Comparison of ENCODE assay signal across 8 cellular contexts in genomic region chr13:27449936-27450828, GRCh38. TPM values are rescaled to one million over a fixed set of nuclear protein-coding genes. Genes with fewer than 3 reads are reported as not detected.
DNase-seq lines count a peak whose midpoint lies in the region; ATAC-seq, FAIRE-seq and TF ChIP-seq lines count a peak whose summit lies in the region.

TSS of gene MTIF3 (minus strand) at chr13:27450564. CDS start at chr13:27440448, 10,116 bp downstream.

- H3K4me3 ChIP-seq in kidney (ENCODE audit: low read length in 2 of 2) = peak within 1 kb of the TSS; percentile 99

- H3K9me3 ChIP-seq in kidney (ENCODE audit: control insufficient read depth in 1 of 2, low read length in 2 of 2) = no peaks in the 10 kb centered on the region

- ATAC-seq in GM19043 (IDR thresholded peaks at IDR 0.05; ENCODE audit: low read depth, unreplicated experiment) (peak; percentile 73), HG03378 (IDR thresholded peaks at IDR 0.05; ENCODE audit: unreplicated experiment) (peak; percentile 87)

- H3K27ac ChIP-seq in kidney (ENCODE audit: low read depth in 2 of 2, low read length in 2 of 2) = peak within 1 kb of the TSS; percentile 99

- H3K4me1 ChIP-seq in kidney (ENCODE audit: control insufficient read depth in 1 of 2, insufficient read depth in 1 of 2, low read depth in 1 of 2, low read length in 2 of 2) = peaks cover 7 to 8% of the 10 kb centered on the region in 2 donors

- no peak for FAIRE-seq in kidney (lab: Jason Lieb, UNC)

- DNase-seq in AG20443 (ENCODE audit: low spot score) (peak; percentile 91), NCI-H460 (ENCODE audit: extremely low read depth, low read depth) (peak; percentile 83), cerebellum (ENCODE audit: low spot score) (peak; percentile 94), kidney (peak; percentile 98)
- peak; percentile 95 for DNase-seq in activated CD4-positive, alpha-beta T cell treated with anti-CD3 and anti-CD28 coated beads for 1 hour
- DNase-seq in stimulated activated CD4-positive, alpha-beta T cell treated with anti-CD3 and anti-CD28 coated beads, Interleukin-15, amount 100 ng/mL, for 24 hours = peak; percentile 97

- no peak for TF ChIP-seq CTCF in kidney (IDR thresholded peaks at IDR 0.05; ENCODE audit: borderline replicate concordance, extremely low read depth, insufficient read depth)

- no peaks in the 10 kb centered on the region for H3K36me3 ChIP-seq in kidney (ENCODE audit: control insufficient read depth in 1 of 2, insufficient read depth in 2 of 2, low read length in 2 of 2)

- intact Hi-C loops in kidney (cut with DNase I) = no loop called here

- peak within 1 kb of the TSS; percentile 99 to 100 for H3K9ac ChIP-seq in kidney (ENCODE audit: low read length in 2 of 2)

RNA-seq across cellular contexts. Expression of gene MTIF3, which starts in this region (rescaled TPM):
- total RNA-seq in NCI-H460 (2014; rRNA removed; shearing (Covaris generic)) = 67.2 and 87.9 TPM in 2 replicates
- 14.6 and 21.4 TPM in 2 replicates for polyA plus RNA-seq in NCI-H460 (2014; cell fraction: nucleus; rRNA removed)
- total RNA-seq in cerebellum (29.9 TPM), kidney (48.5 TPM)
- polyA plus RNA-seq in kidney (ENCODE audit: insufficient read depth, low read depth, low replicate concordance) = 130 TPM

Comparison
In these comparisons a context has a peak if more than half of its experiments do, and no peak if none do; other contexts are left out.
1. Peak in every context shown above with its lines: DNase-seq, ATAC-seq, H3K4me3 ChIP-seq and H3K27ac ChIP-seq.